In the genomic region with DNA sequence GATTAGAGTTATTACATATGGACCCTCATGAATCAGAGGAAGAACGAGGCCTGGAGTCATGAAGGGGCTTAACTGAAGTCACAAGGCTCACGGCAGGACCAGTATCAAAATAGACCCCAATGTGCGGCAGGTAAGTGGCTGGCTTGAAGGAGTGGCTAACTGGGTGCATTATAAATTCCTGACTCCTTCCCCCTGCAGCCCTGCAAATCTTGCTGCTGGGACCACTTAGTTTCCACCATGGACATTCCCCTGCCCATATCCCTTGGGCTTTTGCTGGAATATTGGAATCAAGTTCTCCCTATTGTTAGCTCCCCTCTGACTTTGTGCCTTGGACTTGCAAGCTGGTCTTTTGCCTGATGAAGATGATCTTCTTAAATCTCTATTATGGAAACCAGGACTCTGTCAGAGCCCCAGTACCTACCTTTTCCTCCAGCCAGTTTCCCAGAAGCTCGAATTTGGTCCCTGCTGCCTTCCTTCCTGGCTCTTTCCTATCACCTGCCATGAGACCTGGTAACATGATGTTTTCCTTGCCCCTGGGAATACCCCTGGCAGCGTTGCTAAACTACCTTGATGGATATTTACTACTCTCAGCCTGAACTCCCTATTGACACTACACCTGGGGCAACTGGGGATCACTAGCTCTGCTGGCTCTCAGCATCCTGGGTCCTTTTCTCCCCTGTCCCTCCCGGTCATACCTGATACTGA, we compare ENCODE assay signal across 16 cellular contexts.
"Had no signal": no experiment of that assay in that cellular context is flagged by ENCODE, and none has a peak within 500 bp of the region (broad histone marks: within the 10 kb centered on the region; RNA-seq: fewer than 3 reads in every experiment).

No MANE protein-coding gene starts in this region.

- H3K9me3 Mint-ChIP-seq: effector memory CD8-positive, alpha-beta T cell; naive B cell; neural crest cell; type B pancreatic cell had no signal

- H3K27ac Mint-ChIP-seq: type B pancreatic cell had no signal

- H3K4me3 ChIP-seq: sigmoid colon, skin epidermis had no signal

- H3K4me3 Mint-ChIP-seq: neural crest cell, type B pancreatic cell had no signal

- H3K27me3 Mint-ChIP-seq: effector memory CD8-positive, alpha-beta T cell; naive B cell had no signal

- H3K27ac ChIP-seq: sigmoid colon, skin epidermis had no signal

- H3K36me3 Mint-ChIP-seq: naive B cell, type B pancreatic cell had no signal

- H3K36me3 ChIP-seq: sigmoid colon had no signal

- H3K27me3 ChIP-seq: sigmoid colon had no signal

- H3K9me3 ChIP-seq: sigmoid colon had no signal

- DNase-seq: effector memory CD8-positive, alpha-beta T cell; erythroblast; foreskin melanocyte; head of caudate nucleus; hippocampal formation; kidney glomerular epithelial cell; mesendoderm; naive B cell; posterior cingulate gyrus; sigmoid colon; stimulated activated CD4-positive, alpha-beta T cell treated with anti-CD3 and anti-CD28 coated beads, Interleukin-2, amount 100 ng/mL, for 24 hours; stimulated activated CD4-positive, alpha-beta T cell treated with anti-CD3 and anti-CD28 coated beads, Interleukin-4, amount 100 ng/mL, for 4 hours; stimulated activated naive CD4-positive, alpha-beta T cell had no signal
